Comparison of ENCODE assay signal across 13 cellular contexts in the genomic region with DNA sequence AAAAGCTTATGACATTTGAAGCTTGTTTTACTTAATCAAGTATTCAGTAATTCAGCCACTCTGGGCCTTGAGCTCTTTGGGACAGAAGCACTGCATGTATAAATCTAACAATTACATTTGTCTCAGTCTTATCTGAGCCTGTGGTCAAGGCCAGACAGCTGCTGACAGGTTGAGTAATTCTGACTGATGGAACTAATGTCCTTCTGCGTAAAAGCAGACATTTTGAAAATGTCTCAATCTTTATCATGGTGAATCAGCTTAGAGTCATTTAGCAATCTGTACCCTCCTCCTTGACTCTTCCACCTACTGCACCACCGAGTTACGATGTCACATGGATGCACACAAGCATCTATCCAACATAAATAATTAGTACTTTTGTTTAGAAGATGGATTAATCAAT.
A peak's percentile ranks its signal among the peaks of the same experiment; 100 is the strongest.
DNase-seq lines count a peak whose midpoint lies in the region; ATAC-seq, FAIRE-seq and TF ChIP-seq lines count a peak whose summit lies in the region.
"Had no signal": no experiment of that assay in that cellular context is flagged by ENCODE, and none has a peak within 500 bp of the region (broad histone marks: within the 10 kb centered on the region; RNA-seq: fewer than 3 reads in every experiment).

No MANE protein-coding gene starts in this region.

- no peak overlapping the region for H3K9ac ChIP-seq in endothelial cell of umbilical vein (replicated peaks; ENCODE audit: extremely low read depth, insufficient read depth, low read length)

- H3K4me1 ChIP-seq in PC-9 (replicated peaks; ENCODE audit: insufficient read depth) (peaks cover 17% of the 10 kb centered on the region; the same call in 1 of the 2 replicates), endothelial cell of umbilical vein (ENCODE audit: control insufficient read depth, extremely low read depth, insufficient read depth, low read length) (no peaks in the 10 kb centered on the region), osteoblast (ENCODE audit: insufficient read depth, low read length) (peaks cover 15% of the 10 kb centered on the region)

- H3K4me2 ChIP-seq in PC-9 (peak overlapping the region; percentile 31), endothelial cell of umbilical vein (ENCODE audit: insufficient read depth, low read length) (no peak overlapping the region), osteoblast (ENCODE audit: insufficient read depth, low read length) (no peak overlapping the region)

- CTCF ChIA-PET in HEK293T (lab: Yijun Ruan, JAX), result interaction anchor here (0.7 to 1.4 kb wide), 2 partner anchors 51 to 436 kb away, joined by 3 to 4 read pairs; no protein-coding TSS in a partner anchor
- CTCF ChIA-PET in PC-9 (lab: Charles Lee), result no interaction called here
- CTCF ChIA-PET in endothelial cell of umbilical vein (lab: Charles Lee), result interaction anchor here (0.8 to 2.3 kb wide), 7 partner anchors 9 to 117 kb away, joined by 3 to 8 read pairs (median 4); no protein-coding TSS in a partner anchor

- H3K79me2 ChIP-seq in PC-9 (ENCODE audit: low read depth), result no peaks in the 10 kb centered on the region
- no peaks in the 10 kb centered on the region for H3K79me2 ChIP-seq in endothelial cell of umbilical vein (ENCODE audit: control insufficient read depth, insufficient read depth, low read length)
- no peaks in the 10 kb centered on the region for H3K79me2 ChIP-seq in osteoblast (ENCODE audit: insufficient read depth, low read length)

- FAIRE-seq in endothelial cell of umbilical vein (lab: Jason Lieb, UNC), result no peak
- FAIRE-seq: kidney had no signal

- H3K4me3 ChIP-seq in PC-9, result no peak overlapping the region
- H3K4me3 ChIP-seq in endothelial cell of umbilical vein (replicated peaks in 1 of 3; ENCODE audit: insufficient read depth in 1 of 3, low read depth in 1 of 3, low read length in 3 of 3), result no peak overlapping the region
- no peak overlapping the region for H3K4me3 ChIP-seq in osteoblast (ENCODE audit: insufficient read depth, low read length)

- H3K36me3 ChIP-seq in PC-9 (ENCODE audit: low read depth), result no peaks in the 10 kb centered on the region
- no peaks in the 10 kb centered on the region for H3K36me3 ChIP-seq in endothelial cell of umbilical vein (ENCODE audit: control insufficient read depth in 2 of 2, extremely low read depth in 1 of 2, insufficient read depth in 2 of 2, low read length in 2 of 2)
- no peaks in the 10 kb centered on the region for H3K36me3 ChIP-seq in osteoblast (ENCODE audit: insufficient read depth, low read length)

- no peaks in the 10 kb centered on the region for H3F3A ChIP-seq in PC-9 (ENCODE audit: insufficient read depth, low read depth)

- ATAC-seq in stimulated activated naive CD8-positive, alpha-beta T cell treated with anti-CD3 and anti-CD28 coated beads, Interleukin-15, Interleukin-2, amounts not matched to agents 100 U/mL and 50 U/mL, for 24 hours, result no peak

- H3K27ac ChIP-seq in PC-9 (no peak overlapping the region), endothelial cell of umbilical vein (ENCODE audit: insufficient read depth, low read depth, low read length) (no peak overlapping the region), osteoblast (ENCODE audit: low read depth, low read length) (no peak overlapping the region)

- DNase-seq in HEK293T (ENCODE audit: extremely low spot score) (peak; percentile 22), PC-9 (peak; percentile 11 to 74), endothelial cell of umbilical vein (ENCODE audit: low read depth, low spot score) (peak; percentile 32), osteoblast (ENCODE audit: insufficient read length, low spot score, missing footprints) (peak; percentile 84), AG08395 (ENCODE audit: low spot score) (no peak), NCI-H2029 treated with DMSO at 0.1 percent for 48 hours (lab: John Stamatoyannopoulos, UW) (no peak)
- no peak for DNase-seq in stimulated activated CD8-positive, alpha-beta memory T cell treated with anti-CD3 and anti-CD28 coated beads, Interleukin-4, amount 100 ng/mL, for 48 hours
- DNase-seq in stimulated activated naive CD8-positive, alpha-beta T cell treated with anti-CD3 and anti-CD28 coated beads, Interleukin-15, Interleukin-2, amounts not matched to agents 100 U/mL and 50 U/mL, for 24 hours, result no peak
- DNase-seq: activated CD4-positive, CD25-positive, alpha-beta regulatory T cell treated with anti-CD3 and anti-CD28 coated beads, Interleukin-2, amount 50 U/mL, for 72 hours; activated effector memory CD4-positive, alpha-beta T cell treated with anti-CD3 and anti-CD28 coated beads, Interleukin-2, amount 50 U/mL, for 16 hours; effector CD4-positive, alpha-beta T cell; kidney; NCI-H69 had no signal

- POLR2A ChIA-PET in HEK293T (lab: Yijun Ruan, JAX), result interaction anchor here (0.5 to 1.8 kb wide), 2 partner anchors 281 to 398 kb away, joined by 3 to 7 read pairs; no protein-coding TSS in a partner anchor
- POLR2A ChIA-PET in PC-9 (lab: Charles Lee; ENCODE audit: unreplicated experiment), result interaction anchor here (0.6 to 0.7 kb wide), 2 partner anchors 15 to 400 kb away, joined by 3 to 4 read pairs; a partner anchor contains a TSS
- POLR2A ChIA-PET in endothelial cell of umbilical vein (lab: Charles Lee), result interaction anchor here (0.6 kb wide), 1 partner anchor 46 kb away, joined by 13 read pairs; no protein-coding TSS in a partner anchor

- H4K20me1 ChIP-seq in PC-9 (ENCODE audit: insufficient read depth), result no peaks in the 10 kb centered on the region
- H4K20me1 ChIP-seq in endothelial cell of umbilical vein (replicated peaks; ENCODE audit: control insufficient read depth, extremely low read depth, insufficient read depth, low read length), result no peaks in the 10 kb centered on the region
- no peaks in the 10 kb centered on the region for H4K20me1 ChIP-seq in osteoblast (ENCODE audit: insufficient read depth, low read length)

- H3K9me1 ChIP-seq in endothelial cell of umbilical vein (replicated peaks; ENCODE audit: control insufficient read depth, extremely low read depth, insufficient read depth, low read length), result no peaks in the 10 kb centered on the region

- H3K9me2 ChIP-seq in PC-9 (ENCODE audit: insufficient read depth), result no peaks in the 10 kb centered on the region

- dilution Hi-C loops in endothelial cell of umbilical vein (cut with MboI; ENCODE audit: extremely low pct_ligation_motif_present, low sequenced_read_pairs), result no loop called here

- BruUV-seq in PC-9 (replicated peaks; lab: Mats Ljungman, UMichigan) (no TSS peak), endothelial cell of umbilical vein (replicated peaks; lab: Mats Ljungman, UMichigan) (no TSS peak)

- no peaks in the 10 kb centered on the region for H3K9me3 ChIP-seq in PC-9 (ENCODE audit: insufficient read depth, low read depth)
- H3K9me3 ChIP-seq in endothelial cell of umbilical vein (replicated peaks; ENCODE audit: control insufficient read depth, insufficient read depth, low read length), result no peaks in the 10 kb centered on the region
- H3K9me3 ChIP-seq in osteoblast (ENCODE audit: low read depth, low read length), result no peaks in the 10 kb centered on the region

- TF ChIP-seq POLR2A in endothelial cell of umbilical vein (IDR thresholded peaks at IDR 0.05; ENCODE audit: low read depth, low read length), result no peak

- H2AFZ ChIP-seq in PC-9 (no peak overlapping the region), endothelial cell of umbilical vein (ENCODE audit: low read depth, low read length) (peak overlapping the region; percentile 38), osteoblast (ENCODE audit: low read length) (no peak overlapping the region)

- TF ChIP-seq CTCF in PC-9 (conservative IDR thresholded peaks at IDR 0.05), result no peak
- TF ChIP-seq CTCF in endothelial cell of umbilical vein (IDR thresholded peaks at IDR 0.05; ENCODE audit: extremely low read depth in 1 of 2, insufficient read depth in 1 of 2, low read depth in 1 of 2, low read length in 2 of 2), result no peak
- no peak for TF ChIP-seq CTCF in osteoblast (IDR thresholded peaks at IDR 0.05; ENCODE audit: extremely low read depth, low read depth, low read length)

- intact Hi-C loops in PC-9 (cut with micrococcal nuclease; ENCODE audit: unreplicated experiment) (no loop called here), endothelial cell of umbilical vein (cut with micrococcal nuclease) (no loop called here)

- no peaks in the 10 kb centered on the region for H3K27me3 ChIP-seq in PC-9 (ENCODE audit: insufficient read depth, low read depth)
- H3K27me3 ChIP-seq in endothelial cell of umbilical vein (ENCODE audit: control insufficient read depth in 2 of 2, insufficient read depth in 2 of 2, low read length in 2 of 2), result no peaks in the 10 kb centered on the region
- H3K27me3 ChIP-seq in osteoblast (ENCODE audit: insufficient read depth, low read length), result peaks cover 19% of the 10 kb centered on the region

TF ChIP-seq in HEK293T, 16 proteins besides CTCF, POLR2A, EP300 and RAD21:
- TF ChIP-seq, protein P1, sequence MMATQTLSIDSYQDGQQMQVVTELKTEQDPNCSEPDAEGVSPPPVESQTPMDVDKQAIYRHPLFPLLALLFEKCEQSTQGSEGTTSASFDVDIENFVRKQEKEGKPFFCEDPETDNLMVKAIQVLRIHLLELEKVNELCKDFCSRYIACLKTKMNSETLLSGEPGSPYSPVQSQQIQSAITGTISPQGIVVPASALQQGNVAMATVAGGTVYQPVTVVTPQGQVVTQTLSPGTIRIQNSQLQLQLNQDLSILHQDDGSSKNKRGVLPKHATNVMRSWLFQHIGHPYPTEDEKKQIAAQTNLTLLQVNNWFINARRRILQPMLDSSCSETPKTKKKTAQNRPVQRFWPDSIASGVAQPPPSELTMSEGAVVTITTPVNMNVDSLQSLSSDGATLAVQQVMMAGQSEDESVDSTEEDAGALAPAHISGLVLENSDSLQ (IDR thresholded peaks at IDR 0.05), result peak; percentile 85
- TF ChIP-seq TARDBP (IDR thresholded peaks at IDR 0.05) (no peak), ARNT (IDR thresholded peaks at IDR 0.05) (no peak)

TF ChIP-seq in endothelial cell of umbilical vein, 7 proteins besides CTCF, POLR2A, EP300 and RAD21:
- TF ChIP-seq FOS (IDR thresholded peaks at IDR 0.05; ENCODE audit: borderline replicate concordance, insufficient read depth, low read length), result peak; percentile 57
- TF ChIP-seq POLR2AphosphoS5 (IDR thresholded peaks at IDR 0.05; ENCODE audit: insufficient read depth, low read depth, low read length), result no peak
- TF ChIP-seq EZH2 (IDR thresholded peaks at IDR 0.05; ENCODE audit: borderline replicate concordance, low read depth, low read length, severe bottlenecking), result no peak
- TF ChIP-seq JUN (IDR thresholded peaks at IDR 0.05; ENCODE audit: borderline replicate concordance, insufficient read depth, insufficient read length, low read depth), result no peak
- TF ChIP-seq GATA2 (IDR thresholded peaks at IDR 0.05; ENCODE audit: insufficient read depth, insufficient read length, low read depth, low read length), result peak; percentile 76
- TF ChIP-seq, protein P2, sequence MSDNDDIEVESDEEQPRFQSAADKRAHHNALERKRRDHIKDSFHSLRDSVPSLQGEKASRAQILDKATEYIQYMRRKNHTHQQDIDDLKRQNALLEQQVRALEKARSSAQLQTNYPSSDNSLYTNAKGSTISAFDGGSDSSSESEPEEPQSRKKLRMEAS (IDR thresholded peaks at IDR 0.05; ENCODE audit: insufficient read depth, insufficient read length), result no peak

Comparison
In these comparisons a context has a peak if more than half of its experiments do, and no peak if none do; other contexts are left out.
1. DNase-seq: peak in HEK293T (single experiment), PC-9 (2 of 2), endothelial cell of umbilical vein (single experiment) and osteoblast (single experiment); none in stimulated activated CD8-positive, alpha-beta memory T cell treated with anti-CD3 and anti-CD28 coated beads, Interleukin-4, amount 100 ng/mL, for 48 hours (single experiment), stimulated activated naive CD8-positive, alpha-beta T cell treated with anti-CD3 and anti-CD28 coated beads, Interleukin-15, Interleukin-2, amounts not matched to agents 100 U/mL and 50 U/mL, for 24 hours (single experiment), AG08395 (single experiment) and NCI-H2029 treated with DMSO at 0.1 percent for 48 hours (single experiment).